In the genomic region with DNA sequence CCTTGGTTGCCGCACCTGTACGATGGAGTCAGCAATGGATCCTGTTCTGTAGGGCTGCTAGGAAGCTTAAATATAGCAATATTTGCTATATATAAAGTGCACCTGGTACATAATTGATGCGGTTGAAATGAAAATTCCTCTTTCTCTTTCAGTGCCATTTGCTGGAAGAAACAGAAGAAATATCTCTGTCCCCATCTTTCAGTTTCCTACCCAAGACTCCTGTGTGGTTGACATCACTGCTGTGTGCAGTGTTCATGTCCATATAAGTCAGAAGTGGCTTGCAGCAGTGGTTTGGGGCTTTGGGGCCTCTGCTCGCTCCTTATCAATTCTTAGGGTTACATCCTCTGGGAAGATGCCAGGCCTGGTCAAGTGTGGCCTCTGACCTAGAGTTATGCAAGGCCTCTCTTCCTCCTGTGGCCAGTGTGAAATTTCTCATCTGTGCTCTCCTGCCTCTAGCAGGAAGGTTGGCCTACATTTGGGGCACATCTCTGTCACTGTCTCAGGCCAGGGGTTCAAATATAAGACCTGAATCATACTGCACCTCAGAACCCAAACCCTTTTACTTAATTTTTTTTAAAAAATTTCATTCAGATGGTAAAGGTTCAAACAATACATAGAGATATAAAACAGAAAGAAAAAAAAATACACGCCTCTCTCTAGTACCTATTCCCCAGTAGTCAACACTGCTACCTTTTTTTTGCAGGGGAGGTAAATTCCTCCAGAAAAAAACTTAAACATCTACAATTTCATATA, we compare ENCODE assay signal across 9 cellular contexts. TPM values are rescaled to one million over a fixed set of nuclear protein-coding genes. Genes with fewer than 3 reads are reported as not detected.
DNase-seq lines count a peak whose midpoint lies in the region; ATAC-seq and TF ChIP-seq lines count a peak whose summit lies in the region.
"Had no signal": no experiment of that assay in that cellular context is flagged by ENCODE, and none has a peak within 500 bp of the region (broad histone marks: within the 10 kb centered on the region; RNA-seq: fewer than 3 reads in every experiment).

No MANE protein-coding gene starts in this region.

- no peak for TF ChIP-seq CTCF in OCI-LY7 (conservative IDR thresholded peaks at IDR 0.05; ENCODE audit: low read length)

- POLR2A ChIA-PET in OCI-LY7 (lab: Charles Lee): interaction anchor here (1.0 kb wide), 2 partner anchors 29 to 54 kb away, joined by 3 to 5 read pairs; no protein-coding TSS in a partner anchor

- BruUV-seq in OCI-LY7 (replicated peaks; lab: Mats Ljungman, UMichigan): no TSS peak

- H3K79me2 ChIP-seq in OCI-LY7 (ENCODE audit: insufficient read depth, low read depth, low read length): no peaks in the 10 kb centered on the region

- peak overlapping the region; percentile 7 for H3K27ac ChIP-seq in OCI-LY7 (ENCODE audit: low read depth, low read length, poor library complexity, severe bottlenecking)
- no peak overlapping the region for H3K27ac ChIP-seq in caudate nucleus (ENCODE audit: low read depth, low read length)

- intact Hi-C loops in OCI-LY7 (cut with micrococcal nuclease; ENCODE audit: unreplicated experiment): no loop called here

- H3K9me3 ChIP-seq in OCI-LY7 (ENCODE audit: low read length): no peaks in the 10 kb centered on the region

- H3K36me3 ChIP-seq in OCI-LY7 (ENCODE audit: insufficient read depth, low read length): no peaks in the 10 kb centered on the region

- no peaks in the 10 kb centered on the region for H3K9me2 ChIP-seq in OCI-LY7 (ENCODE audit: insufficient read depth, low read length)

- peaks cover 52% of the 10 kb centered on the region for H3K4me1 ChIP-seq in OCI-LY7 (ENCODE audit: insufficient read depth, low read length, poor library complexity, severe bottlenecking)

- H4K20me1 ChIP-seq in OCI-LY7 (ENCODE audit: insufficient read depth, low read length): no peaks in the 10 kb centered on the region

- peak overlapping the region; percentile 28 for H3K4me3 ChIP-seq in OCI-LY7 (ENCODE audit: low read depth, low read length, poor library complexity, severe bottlenecking)

- DNase-seq in OCI-LY7 (ENCODE audit: low spot score): peak; percentile 26
- peak; percentile 66 for DNase-seq in inferior parietal cortex (ENCODE audit: extremely low spot score)
- no peak for DNase-seq in nucleus accumbens (lab: John Stamatoyannopoulos, UW)
- no peak for DNase-seq in iPS-NIHi7 (ENCODE audit: extremely low spot score)
- DNase-seq in NCI-H2107 treated with DMSO at 0.1 percent for 48 hours (lab: John Stamatoyannopoulos, UW; ENCODE audit: unreplicated experiment): no peak
- DNase-seq in caudate nucleus (lab: John Stamatoyannopoulos, UW): no peak

- peak; percentile 72 for ATAC-seq in GM18867 (IDR thresholded peaks at IDR 0.05; ENCODE audit: unreplicated experiment)
- peak; percentile 75 for ATAC-seq in HG02623 (IDR thresholded peaks at IDR 0.05; ENCODE audit: unreplicated experiment)

- H2AFZ ChIP-seq in OCI-LY7 (ENCODE audit: low read length): peak overlapping the region; percentile 44; the same call in 1 of the 2 replicates

- H3K4me2 ChIP-seq in OCI-LY7 (ENCODE audit: low read length): peak overlapping the region; percentile 57

- CTCF ChIA-PET in OCI-LY7 (lab: Charles Lee; ENCODE audit: unreplicated experiment): no interaction called here

RNA-seq across cellular contexts. Expression of a gene that starts 32.7 kb away (rescaled TPM):
- total RNA-seq in OCI-LY7 (2014; rRNA removed; shearing (Covaris generic)): 14.5 and 16.3 TPM in 2 replicates
- total RNA-seq in OCI-LY7 (2022): 39.9 and 46.5 TPM in 2 replicates

RNA-seq across cellular contexts. Expression of a gene that starts 53.2 kb away (rescaled TPM):
- total RNA-seq in OCI-LY7 (2014; rRNA removed; shearing (Covaris generic)): not detected in 2 replicates
- not detected in 2 replicates for total RNA-seq in OCI-LY7 (2022)
- total RNA-seq: endothelial cell of umbilical vein had no signal

RNA-seq across cellular contexts. Expression of a gene that starts 54.9 kb away (rescaled TPM):
- not detected in 2 replicates for total RNA-seq in OCI-LY7 (2014; rRNA removed; shearing (Covaris generic))
- total RNA-seq in OCI-LY7 (2022): not detected in 2 replicates
- total RNA-seq: endothelial cell of umbilical vein had no signal

Comparison
In these comparisons a context has a peak if more than half of its experiments do, and no peak if none do; other contexts are left out.
1. DNase-seq: peak in OCI-LY7 (single experiment) and inferior parietal cortex (single experiment); none in nucleus accumbens (0 of 56), iPS-NIHi7 (single experiment), NCI-H2107 treated with DMSO at 0.1 percent for 48 hours (single experiment) and caudate nucleus (0 of 61).